Comparison of ENCODE assay signal across 1 cellular context in the genomic region with DNA sequence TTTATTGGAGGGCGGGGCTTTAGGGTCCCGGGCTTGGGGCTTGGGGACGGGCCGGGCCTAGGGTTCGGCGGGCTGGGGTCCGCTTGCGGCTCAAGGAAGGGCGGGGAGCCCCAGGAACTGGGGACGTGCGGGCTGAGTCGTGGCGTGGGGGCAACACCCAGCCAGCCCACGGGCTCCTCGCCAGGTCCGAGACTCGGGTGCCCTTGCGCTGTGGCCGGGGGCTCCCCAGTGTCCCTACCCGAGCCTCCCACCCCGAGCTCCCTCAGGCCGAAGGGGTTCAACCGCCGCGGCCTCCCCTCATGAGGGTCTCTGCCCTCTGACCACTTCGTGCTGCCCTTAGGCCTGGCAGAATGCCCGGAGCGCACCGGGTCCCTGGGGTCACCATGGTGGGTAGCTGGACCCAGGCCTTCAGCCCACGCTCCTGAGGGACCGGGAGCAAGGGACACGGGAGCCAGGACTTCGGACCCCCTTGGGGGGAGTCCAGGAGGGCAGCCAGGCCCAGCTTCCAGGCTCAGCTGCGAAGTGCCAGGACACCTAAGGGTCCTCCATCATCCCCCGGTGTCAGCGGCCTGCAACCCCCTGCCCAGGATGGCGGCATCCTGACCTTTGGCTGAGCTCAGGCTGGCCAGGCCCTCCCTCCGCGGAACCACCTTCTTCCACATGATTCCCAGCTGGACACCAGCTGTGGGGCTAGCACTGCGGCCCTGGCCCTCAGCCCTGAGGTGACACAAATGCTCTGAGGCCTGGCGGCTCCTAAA.
TF ChIP-seq lines count a peak whose summit lies in the region.

No MANE protein-coding gene starts in this region.

TF ChIP-seq in HepG2, 621 proteins besides CTCF, POLR2A, EP300 and RAD21 (continued from another document and continues in another):
- TF ChIP-seq, protein P1, sequence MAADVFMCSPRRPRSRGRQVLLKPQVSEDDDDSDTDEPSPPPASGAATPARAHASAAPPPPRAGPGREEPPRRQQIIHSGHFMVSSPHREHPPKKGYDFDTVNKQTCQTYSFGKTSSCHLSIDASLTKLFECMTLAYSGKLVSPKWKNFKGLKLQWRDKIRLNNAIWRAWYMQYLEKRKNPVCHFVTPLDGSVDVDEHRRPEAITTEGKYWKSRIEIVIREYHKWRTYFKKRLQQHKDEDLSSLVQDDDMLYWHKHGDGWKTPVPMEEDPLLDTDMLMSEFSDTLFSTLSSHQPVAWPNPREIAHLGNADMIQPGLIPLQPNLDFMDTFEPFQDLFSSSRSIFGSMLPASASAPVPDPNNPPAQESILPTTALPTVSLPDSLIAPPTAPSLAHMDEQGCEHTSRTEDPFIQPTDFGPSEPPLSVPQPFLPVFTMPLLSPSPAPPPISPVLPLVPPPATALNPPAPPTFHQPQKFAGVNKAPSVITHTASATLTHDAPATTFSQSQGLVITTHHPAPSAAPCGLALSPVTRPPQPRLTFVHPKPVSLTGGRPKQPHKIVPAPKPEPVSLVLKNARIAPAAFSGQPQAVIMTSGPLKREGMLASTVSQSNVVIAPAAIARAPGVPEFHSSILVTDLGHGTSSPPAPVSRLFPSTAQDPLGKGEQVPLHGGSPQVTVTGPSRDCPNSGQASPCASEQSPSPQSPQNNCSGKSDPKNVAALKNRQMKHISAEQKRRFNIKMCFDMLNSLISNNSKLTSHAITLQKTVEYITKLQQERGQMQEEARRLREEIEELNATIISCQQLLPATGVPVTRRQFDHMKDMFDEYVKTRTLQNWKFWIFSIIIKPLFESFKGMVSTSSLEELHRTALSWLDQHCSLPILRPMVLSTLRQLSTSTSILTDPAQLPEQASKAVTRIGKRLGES (CRISPR knock-in tag; IDR thresholded peaks at IDR 0.05; ENCODE audit: borderline replicate concordance): no peak
- no peak for TF ChIP-seq KLF11 (CRISPR knock-in tag; IDR thresholded peaks at IDR 0.05)
- TF ChIP-seq, protein P2, sequence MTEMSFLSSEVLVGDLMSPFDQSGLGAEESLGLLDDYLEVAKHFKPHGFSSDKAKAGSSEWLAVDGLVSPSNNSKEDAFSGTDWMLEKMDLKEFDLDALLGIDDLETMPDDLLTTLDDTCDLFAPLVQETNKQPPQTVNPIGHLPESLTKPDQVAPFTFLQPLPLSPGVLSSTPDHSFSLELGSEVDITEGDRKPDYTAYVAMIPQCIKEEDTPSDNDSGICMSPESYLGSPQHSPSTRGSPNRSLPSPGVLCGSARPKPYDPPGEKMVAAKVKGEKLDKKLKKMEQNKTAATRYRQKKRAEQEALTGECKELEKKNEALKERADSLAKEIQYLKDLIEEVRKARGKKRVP (CRISPR knock-in tag; IDR thresholded peaks at IDR 0.05): no peak
- no peak for TF ChIP-seq ZNF790 (CRISPR knock-in tag; IDR thresholded peaks at IDR 0.05; ENCODE audit: borderline replicate concordance)
- TF ChIP-seq, protein P3, sequence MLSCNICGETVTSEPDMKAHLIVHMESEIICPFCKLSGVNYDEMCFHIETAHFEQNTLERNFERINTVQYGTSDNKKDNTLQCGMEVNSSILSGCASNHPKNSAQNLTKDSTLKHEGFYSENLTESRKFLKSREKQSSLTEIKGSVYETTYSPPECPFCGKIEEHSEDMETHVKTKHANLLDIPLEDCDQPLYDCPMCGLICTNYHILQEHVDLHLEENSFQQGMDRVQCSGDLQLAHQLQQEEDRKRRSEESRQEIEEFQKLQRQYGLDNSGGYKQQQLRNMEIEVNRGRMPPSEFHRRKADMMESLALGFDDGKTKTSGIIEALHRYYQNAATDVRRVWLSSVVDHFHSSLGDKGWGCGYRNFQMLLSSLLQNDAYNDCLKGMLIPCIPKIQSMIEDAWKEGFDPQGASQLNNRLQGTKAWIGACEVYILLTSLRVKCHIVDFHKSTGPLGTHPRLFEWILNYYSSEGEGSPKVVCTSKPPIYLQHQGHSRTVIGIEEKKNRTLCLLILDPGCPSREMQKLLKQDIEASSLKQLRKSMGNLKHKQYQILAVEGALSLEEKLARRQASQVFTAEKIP (CRISPR knock-in tag; IDR thresholded peaks at IDR 0.05; ENCODE audit: borderline replicate concordance): 0 out of 2 replicates have a peak, but pooled peaks have one; percentile 58
- TF ChIP-seq GTF3A (CRISPR knock-in tag; conservative IDR thresholded peaks at IDR 0.05): no peak
- TF ChIP-seq, protein P4, sequence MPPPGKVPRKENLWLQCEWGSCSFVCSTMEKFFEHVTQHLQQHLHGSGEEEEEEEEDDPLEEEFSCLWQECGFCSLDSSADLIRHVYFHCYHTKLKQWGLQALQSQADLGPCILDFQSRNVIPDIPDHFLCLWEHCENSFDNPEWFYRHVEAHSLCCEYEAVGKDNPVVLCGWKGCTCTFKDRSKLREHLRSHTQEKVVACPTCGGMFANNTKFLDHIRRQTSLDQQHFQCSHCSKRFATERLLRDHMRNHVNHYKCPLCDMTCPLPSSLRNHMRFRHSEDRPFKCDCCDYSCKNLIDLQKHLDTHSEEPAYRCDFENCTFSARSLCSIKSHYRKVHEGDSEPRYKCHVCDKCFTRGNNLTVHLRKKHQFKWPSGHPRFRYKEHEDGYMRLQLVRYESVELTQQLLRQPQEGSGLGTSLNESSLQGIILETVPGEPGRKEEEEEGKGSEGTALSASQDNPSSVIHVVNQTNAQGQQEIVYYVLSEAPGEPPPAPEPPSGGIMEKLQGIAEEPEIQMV (CRISPR knock-in tag; IDR thresholded peaks at IDR 0.05; ENCODE audit: low read depth): no peak
- no peak for TF ChIP-seq ZFP37 (CRISPR knock-in tag; IDR thresholded peaks at IDR 0.05; ENCODE audit: borderline replicate concordance)
- TF ChIP-seq GZF1 (CRISPR knock-in tag; IDR thresholded peaks at IDR 0.05): no peak
- TF ChIP-seq ATAD3A (CRISPR knock-in tag; IDR thresholded peaks at IDR 0.05): no peak
- no peak for TF ChIP-seq MED13 (CRISPR knock-in tag; IDR thresholded peaks at IDR 0.05)
- TF ChIP-seq SIX1 (CRISPR knock-in tag; IDR thresholded peaks at IDR 0.05; ENCODE audit: borderline replicate concordance): no peak
- no peak; the same call in 1 of the 2 replicates for TF ChIP-seq ZNF782 (CRISPR knock-in tag; IDR thresholded peaks at IDR 0.05; ENCODE audit: borderline replicate concordance)
- TF ChIP-seq, protein P5, sequence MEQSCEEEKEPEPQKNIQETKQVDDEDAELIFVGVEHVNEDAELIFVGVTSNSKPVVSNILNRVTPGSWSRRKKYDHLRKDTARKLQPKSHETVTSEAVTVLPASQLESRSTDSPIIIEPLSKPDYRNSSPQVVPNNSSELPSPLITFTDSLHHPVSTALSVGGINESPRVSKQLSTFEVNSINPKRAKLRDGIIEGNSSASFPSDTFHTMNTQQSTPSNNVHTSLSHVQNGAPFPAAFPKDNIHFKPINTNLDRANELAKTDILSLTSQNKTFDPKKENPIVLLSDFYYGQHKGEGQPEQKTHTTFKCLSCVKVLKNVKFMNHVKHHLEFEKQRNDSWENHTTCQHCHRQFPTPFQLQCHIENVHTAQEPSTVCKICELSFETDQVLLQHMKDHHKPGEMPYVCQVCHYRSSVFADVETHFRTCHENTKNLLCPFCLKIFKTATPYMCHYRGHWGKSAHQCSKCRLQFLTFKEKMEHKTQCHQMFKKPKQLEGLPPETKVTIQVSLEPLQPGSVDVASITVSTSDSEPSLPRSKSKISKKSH (CRISPR knock-in tag; IDR thresholded peaks at IDR 0.05; ENCODE audit: borderline replicate concordance): peak; percentile 61
- TF ChIP-seq, protein P6, sequence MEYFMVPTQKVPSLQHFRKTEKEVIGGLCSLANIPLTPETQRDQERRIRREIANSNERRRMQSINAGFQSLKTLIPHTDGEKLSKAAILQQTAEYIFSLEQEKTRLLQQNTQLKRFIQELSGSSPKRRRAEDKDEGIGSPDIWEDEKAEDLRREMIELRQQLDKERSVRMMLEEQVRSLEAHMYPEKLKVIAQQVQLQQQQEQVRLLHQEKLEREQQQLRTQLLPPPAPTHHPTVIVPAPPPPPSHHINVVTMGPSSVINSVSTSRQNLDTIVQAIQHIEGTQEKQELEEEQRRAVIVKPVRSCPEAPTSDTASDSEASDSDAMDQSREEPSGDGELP (IDR thresholded peaks at IDR 0.05; ENCODE audit: borderline replicate concordance, low read depth): peak; percentile 98
- no peak for TF ChIP-seq SCMH1 (CRISPR knock-in tag; IDR thresholded peaks at IDR 0.05; ENCODE audit: borderline replicate concordance)
- no peak for TF ChIP-seq ARNT2 (CRISPR knock-in tag; IDR thresholded peaks at IDR 0.05; ENCODE audit: low read depth)
- TF ChIP-seq, protein P7, sequence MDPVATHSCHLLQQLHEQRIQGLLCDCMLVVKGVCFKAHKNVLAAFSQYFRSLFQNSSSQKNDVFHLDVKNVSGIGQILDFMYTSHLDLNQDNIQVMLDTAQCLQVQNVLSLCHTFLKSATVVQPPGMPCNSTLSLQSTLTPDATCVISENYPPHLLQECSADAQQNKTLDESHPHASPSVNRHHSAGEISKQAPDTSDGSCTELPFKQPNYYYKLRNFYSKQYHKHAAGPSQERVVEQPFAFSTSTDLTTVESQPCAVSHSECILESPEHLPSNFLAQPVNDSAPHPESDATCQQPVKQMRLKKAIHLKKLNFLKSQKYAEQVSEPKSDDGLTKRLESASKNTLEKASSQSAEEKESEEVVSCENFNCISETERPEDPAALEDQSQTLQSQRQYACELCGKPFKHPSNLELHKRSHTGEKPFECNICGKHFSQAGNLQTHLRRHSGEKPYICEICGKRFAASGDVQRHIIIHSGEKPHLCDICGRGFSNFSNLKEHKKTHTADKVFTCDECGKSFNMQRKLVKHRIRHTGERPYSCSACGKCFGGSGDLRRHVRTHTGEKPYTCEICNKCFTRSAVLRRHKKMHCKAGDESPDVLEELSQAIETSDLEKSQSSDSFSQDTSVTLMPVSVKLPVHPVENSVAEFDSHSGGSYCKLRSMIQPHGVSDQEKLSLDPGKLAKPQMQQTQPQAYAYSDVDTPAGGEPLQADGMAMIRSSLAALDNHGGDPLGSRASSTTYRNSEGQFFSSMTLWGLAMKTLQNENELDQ (CRISPR knock-in tag; IDR thresholded peaks at IDR 0.05; ENCODE audit: borderline replicate concordance): no peak
- TF ChIP-seq, protein P8, sequence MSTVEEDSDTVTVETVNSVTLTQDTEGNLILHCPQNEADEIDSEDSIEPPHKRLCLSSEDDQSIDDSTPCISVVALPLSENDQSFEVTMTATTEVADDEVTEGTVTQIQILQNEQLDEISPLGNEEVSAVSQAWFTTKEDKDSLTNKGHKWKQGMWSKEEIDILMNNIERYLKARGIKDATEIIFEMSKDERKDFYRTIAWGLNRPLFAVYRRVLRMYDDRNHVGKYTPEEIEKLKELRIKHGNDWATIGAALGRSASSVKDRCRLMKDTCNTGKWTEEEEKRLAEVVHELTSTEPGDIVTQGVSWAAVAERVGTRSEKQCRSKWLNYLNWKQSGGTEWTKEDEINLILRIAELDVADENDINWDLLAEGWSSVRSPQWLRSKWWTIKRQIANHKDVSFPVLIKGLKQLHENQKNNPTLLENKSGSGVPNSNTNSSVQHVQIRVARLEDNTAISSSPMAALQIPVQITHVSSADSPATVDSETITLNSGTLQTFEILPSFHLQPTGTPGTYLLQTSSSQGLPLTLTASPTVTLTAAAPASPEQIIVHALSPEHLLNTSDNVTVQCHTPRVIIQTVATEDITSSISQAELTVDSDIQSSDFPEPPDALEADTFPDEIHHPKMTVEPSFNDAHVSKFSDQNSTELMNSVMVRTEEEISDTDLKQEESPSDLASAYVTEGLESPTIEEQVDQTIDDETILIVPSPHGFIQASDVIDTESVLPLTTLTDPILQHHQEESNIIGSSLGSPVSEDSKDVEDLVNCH (CRISPR knock-in tag; IDR thresholded peaks at IDR 0.05): no peak
- no peak for TF ChIP-seq NR2F2 (IDR thresholded peaks at IDR 0.05; ENCODE audit: borderline replicate concordance, low read depth)
- TF ChIP-seq, protein P9, sequence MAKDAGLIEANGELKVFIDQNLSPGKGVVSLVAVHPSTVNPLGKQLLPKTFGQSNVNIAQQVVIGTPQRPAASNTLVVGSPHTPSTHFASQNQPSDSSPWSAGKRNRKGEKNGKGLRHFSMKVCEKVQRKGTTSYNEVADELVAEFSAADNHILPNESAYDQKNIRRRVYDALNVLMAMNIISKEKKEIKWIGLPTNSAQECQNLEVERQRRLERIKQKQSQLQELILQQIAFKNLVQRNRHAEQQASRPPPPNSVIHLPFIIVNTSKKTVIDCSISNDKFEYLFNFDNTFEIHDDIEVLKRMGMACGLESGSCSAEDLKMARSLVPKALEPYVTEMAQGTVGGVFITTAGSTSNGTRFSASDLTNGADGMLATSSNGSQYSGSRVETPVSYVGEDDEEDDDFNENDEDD (CRISPR knock-in tag; IDR thresholded peaks at IDR 0.05; ENCODE audit: borderline replicate concordance): no peak; the same call in 1 of the 2 replicates
- peak; percentile 21 for TF ChIP-seq TEAD3 (CRISPR knock-in tag; optimal IDR thresholded peaks at IDR 0.05; ENCODE audit: borderline replicate concordance)
- TF ChIP-seq, protein P10, sequence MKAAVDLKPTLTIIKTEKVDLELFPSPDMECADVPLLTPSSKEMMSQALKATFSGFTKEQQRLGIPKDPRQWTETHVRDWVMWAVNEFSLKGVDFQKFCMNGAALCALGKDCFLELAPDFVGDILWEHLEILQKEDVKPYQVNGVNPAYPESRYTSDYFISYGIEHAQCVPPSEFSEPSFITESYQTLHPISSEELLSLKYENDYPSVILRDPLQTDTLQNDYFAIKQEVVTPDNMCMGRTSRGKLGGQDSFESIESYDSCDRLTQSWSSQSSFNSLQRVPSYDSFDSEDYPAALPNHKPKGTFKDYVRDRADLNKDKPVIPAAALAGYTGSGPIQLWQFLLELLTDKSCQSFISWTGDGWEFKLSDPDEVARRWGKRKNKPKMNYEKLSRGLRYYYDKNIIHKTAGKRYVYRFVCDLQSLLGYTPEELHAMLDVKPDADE (CRISPR knock-in tag; IDR thresholded peaks at IDR 0.05): 0 out of 2 replicates have a peak, but pooled peaks have one; percentile 27
- TF ChIP-seq ZNF577 (CRISPR knock-in tag; IDR thresholded peaks at IDR 0.05; ENCODE audit: borderline replicate concordance, low read depth): no peak
- no peak for TF ChIP-seq TEAD2 (CRISPR knock-in tag; IDR thresholded peaks at IDR 0.05)
- TF ChIP-seq, protein P11, sequence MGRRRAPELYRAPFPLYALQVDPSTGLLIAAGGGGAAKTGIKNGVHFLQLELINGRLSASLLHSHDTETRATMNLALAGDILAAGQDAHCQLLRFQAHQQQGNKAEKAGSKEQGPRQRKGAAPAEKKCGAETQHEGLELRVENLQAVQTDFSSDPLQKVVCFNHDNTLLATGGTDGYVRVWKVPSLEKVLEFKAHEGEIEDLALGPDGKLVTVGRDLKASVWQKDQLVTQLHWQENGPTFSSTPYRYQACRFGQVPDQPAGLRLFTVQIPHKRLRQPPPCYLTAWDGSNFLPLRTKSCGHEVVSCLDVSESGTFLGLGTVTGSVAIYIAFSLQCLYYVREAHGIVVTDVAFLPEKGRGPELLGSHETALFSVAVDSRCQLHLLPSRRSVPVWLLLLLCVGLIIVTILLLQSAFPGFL (CRISPR knock-in tag; IDR thresholded peaks at IDR 0.05): no peak
- TF ChIP-seq MEIS2 (CRISPR knock-in tag; IDR thresholded peaks at IDR 0.05): no peak; the same call in 1 of the 2 replicates
